In the genomic region with DNA sequence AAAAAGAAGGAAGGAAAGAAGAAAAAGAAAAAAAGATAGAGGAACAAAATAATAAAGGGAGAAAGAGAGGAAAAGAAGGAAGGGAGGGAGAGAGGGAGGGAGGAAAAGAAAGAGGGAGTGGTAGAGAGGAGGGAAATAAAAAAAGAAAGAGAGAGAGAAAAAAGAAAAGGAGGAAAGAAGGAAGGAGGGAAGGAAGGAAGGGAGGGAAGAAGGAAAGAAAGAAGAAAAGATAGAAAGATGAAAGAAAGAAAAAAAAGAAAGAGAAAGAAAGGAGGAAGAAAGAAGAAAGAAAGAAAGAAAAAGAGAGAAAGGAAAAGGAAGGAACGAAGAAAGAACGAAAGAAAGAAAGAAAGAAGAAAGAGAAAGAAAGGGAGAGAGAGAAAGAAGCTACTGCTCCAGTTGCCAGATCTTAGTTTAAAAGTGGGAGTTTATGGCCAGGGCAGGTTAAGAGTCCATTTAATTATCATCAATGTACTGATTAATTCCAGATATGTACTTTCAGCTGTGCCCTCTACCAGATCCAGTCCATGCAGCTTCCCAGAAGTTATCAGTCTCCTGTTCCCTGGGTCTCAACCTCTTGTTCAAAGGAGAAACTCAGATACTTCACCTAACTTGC, we compare ENCODE assay signal across 29 cellular contexts.
"Had no signal": no experiment of that assay in that cellular context is flagged by ENCODE, and none has a peak within 500 bp of the region (broad histone marks: within the 10 kb centered on the region; RNA-seq: fewer than 3 reads in every experiment).

No MANE protein-coding gene starts in this region.

- H3K27ac ChIP-seq: epithelial cell of prostate, heart right ventricle, lower lobe of right lung, ovary, psoas muscle, sigmoid colon, spleen, testis, tibial artery, upper lobe of right lung, uterus had no signal

- H3K27me3 Mint-ChIP-seq: memory B cell; stimulated activated memory B cell treated with anti-CD40 and anti-IgM and Interleukin-4, amounts not matched to agents 10 μg/mL and 1 μg/mL and 100 μg/mL, for 72 hours had no signal

- H3K4me1 Mint-ChIP-seq: endodermal cell; memory B cell; natural killer cell; stimulated activated memory B cell treated with anti-CD40 and anti-IgM and Interleukin-4, amounts not matched to agents 10 μg/mL and 1 μg/mL and 100 μg/mL, for 72 hours had no signal

- H3K36me3 Mint-ChIP-seq: memory B cell; natural killer cell; stimulated activated memory B cell treated with anti-CD40 and anti-IgM and Interleukin-4, amounts not matched to agents 10 μg/mL and 1 μg/mL and 100 μg/mL, for 72 hours had no signal

- H3K4me1 ChIP-seq: heart right ventricle, lower lobe of right lung, psoas muscle, spleen, testis, tibial artery, upper lobe of right lung, uterus had no signal

- DNase-seq: effector CD8-positive, alpha-beta T cell; endodermal cell; foreskin fibroblast; glutamatergic neuron; heart right ventricle; hippocampal formation; islet precursor cell; left ventricle myocardium superior; lower lobe of right lung; natural killer cell; occipital lobe; ovary; posterior cingulate gyrus; psoas muscle; right cardiac atrium; sigmoid colon; spleen; stimulated activated CD4-positive, alpha-beta T cell treated with anti-CD3 and anti-CD28 coated beads, Interleukin-4, amount 100 ng/mL, for 4 hours; stimulated activated naive CD8-positive, alpha-beta T cell treated with anti-CD3 and anti-CD28 coated beads, Interleukin-15, Interleukin-2, amounts not matched to agents 100 U/mL and 50 U/mL, for 24 hours; substantia nigra; testis; tibial artery; upper lobe of right lung; uterus had no signal

- FAIRE-seq: colon had no signal

- H3K27me3 ChIP-seq: heart right ventricle, ovary, sigmoid colon, spleen, testis, tibial artery, upper lobe of right lung, uterus had no signal

- H3K27ac Mint-ChIP-seq: endodermal cell; memory B cell; natural killer cell; stimulated activated memory B cell treated with anti-CD40 and anti-IgM and Interleukin-4, amounts not matched to agents 10 μg/mL and 1 μg/mL and 100 μg/mL, for 72 hours had no signal

- H3K9me3 ChIP-seq: heart right ventricle, lower lobe of right lung, ovary, psoas muscle, sigmoid colon, spleen, testis, tibial artery, upper lobe of right lung, uterus had no signal

- ATAC-seq: esophagus mucosa; heart right ventricle; left ventricle myocardium superior; natural killer cell; psoas muscle; right cardiac atrium; stimulated activated memory B cell treated with anti-CD40 and anti-IgM and Interleukin-4, amounts not matched to agents 10 μg/mL and 1 μg/mL and 100 μg/mL, for 72 hours; stimulated activated naive CD8-positive, alpha-beta T cell treated with anti-CD3 and anti-CD28 coated beads, Interleukin-15, Interleukin-2, amounts not matched to agents 100 U/mL and 50 U/mL, for 24 hours; upper lobe of right lung had no signal

- H3K36me3 ChIP-seq: heart right ventricle, lower lobe of right lung, ovary, sigmoid colon, spleen, tibial artery, upper lobe of right lung, uterus had no signal

- H3K4me3 Mint-ChIP-seq: endodermal cell; memory B cell; natural killer cell; stimulated activated memory B cell treated with anti-CD40 and anti-IgM and Interleukin-4, amounts not matched to agents 10 μg/mL and 1 μg/mL and 100 μg/mL, for 72 hours had no signal

- H3K4me3 ChIP-seq: heart right ventricle, lower lobe of right lung, ovary, psoas muscle, sigmoid colon, spleen, testis, tibial artery, upper lobe of right lung, uterus had no signal

- H3K9me3 Mint-ChIP-seq: endodermal cell had no signal
